1 cellular context compared by ENCODE assay signal in genomic region chr2:86002375-86002774, GRCh38.
TF ChIP-seq lines count a peak whose summit lies in the region.

No MANE protein-coding gene starts in this region.

TF ChIP-seq in GM23338, 12 proteins besides CTCF, POLR2A, EP300 and RAD21:
- TF ChIP-seq REST (IDR thresholded peaks at IDR 0.05; ENCODE audit: unreplicated experiment) (no peak), CREB1 (CRISPR knock-in tag; IDR thresholded peaks at IDR 0.05; ENCODE audit: low read depth) (no peak), JUNB (IDR thresholded peaks at IDR 0.05; ENCODE audit: unreplicated experiment) (no peak), EZH2 (IDR thresholded peaks at IDR 0.05; ENCODE audit: low read depth, unreplicated experiment) (no peak), ZNF114 (CRISPR knock-in tag; IDR thresholded peaks at IDR 0.05) (no peak)
TF ChIP-seq in GM23338: peak in this region for 0.
